Comparison of ENCODE assay signal across 1 cellular context in genomic region chr17:30954046-30954805, GRCh38.
TF ChIP-seq lines count a peak whose summit lies in the region.

No MANE protein-coding gene starts in this region.

TF ChIP-seq in K562, 482 proteins besides CTCF, POLR2A, EP300 and RAD21:
- TF ChIP-seq ZC3H4 (CRISPR knock-in tag; IDR thresholded peaks at IDR 0.05; ENCODE audit: borderline replicate concordance): no peak
- TF ChIP-seq ZNF41 (CRISPR knock-in tag; conservative IDR thresholded peaks at IDR 0.05): no peak
- no peak for TF ChIP-seq POU5F1 (IDR thresholded peaks at IDR 0.05; ENCODE audit: borderline replicate concordance, low read depth, low read length, partially characterized antibody)
- TF ChIP-seq, protein P1, sequence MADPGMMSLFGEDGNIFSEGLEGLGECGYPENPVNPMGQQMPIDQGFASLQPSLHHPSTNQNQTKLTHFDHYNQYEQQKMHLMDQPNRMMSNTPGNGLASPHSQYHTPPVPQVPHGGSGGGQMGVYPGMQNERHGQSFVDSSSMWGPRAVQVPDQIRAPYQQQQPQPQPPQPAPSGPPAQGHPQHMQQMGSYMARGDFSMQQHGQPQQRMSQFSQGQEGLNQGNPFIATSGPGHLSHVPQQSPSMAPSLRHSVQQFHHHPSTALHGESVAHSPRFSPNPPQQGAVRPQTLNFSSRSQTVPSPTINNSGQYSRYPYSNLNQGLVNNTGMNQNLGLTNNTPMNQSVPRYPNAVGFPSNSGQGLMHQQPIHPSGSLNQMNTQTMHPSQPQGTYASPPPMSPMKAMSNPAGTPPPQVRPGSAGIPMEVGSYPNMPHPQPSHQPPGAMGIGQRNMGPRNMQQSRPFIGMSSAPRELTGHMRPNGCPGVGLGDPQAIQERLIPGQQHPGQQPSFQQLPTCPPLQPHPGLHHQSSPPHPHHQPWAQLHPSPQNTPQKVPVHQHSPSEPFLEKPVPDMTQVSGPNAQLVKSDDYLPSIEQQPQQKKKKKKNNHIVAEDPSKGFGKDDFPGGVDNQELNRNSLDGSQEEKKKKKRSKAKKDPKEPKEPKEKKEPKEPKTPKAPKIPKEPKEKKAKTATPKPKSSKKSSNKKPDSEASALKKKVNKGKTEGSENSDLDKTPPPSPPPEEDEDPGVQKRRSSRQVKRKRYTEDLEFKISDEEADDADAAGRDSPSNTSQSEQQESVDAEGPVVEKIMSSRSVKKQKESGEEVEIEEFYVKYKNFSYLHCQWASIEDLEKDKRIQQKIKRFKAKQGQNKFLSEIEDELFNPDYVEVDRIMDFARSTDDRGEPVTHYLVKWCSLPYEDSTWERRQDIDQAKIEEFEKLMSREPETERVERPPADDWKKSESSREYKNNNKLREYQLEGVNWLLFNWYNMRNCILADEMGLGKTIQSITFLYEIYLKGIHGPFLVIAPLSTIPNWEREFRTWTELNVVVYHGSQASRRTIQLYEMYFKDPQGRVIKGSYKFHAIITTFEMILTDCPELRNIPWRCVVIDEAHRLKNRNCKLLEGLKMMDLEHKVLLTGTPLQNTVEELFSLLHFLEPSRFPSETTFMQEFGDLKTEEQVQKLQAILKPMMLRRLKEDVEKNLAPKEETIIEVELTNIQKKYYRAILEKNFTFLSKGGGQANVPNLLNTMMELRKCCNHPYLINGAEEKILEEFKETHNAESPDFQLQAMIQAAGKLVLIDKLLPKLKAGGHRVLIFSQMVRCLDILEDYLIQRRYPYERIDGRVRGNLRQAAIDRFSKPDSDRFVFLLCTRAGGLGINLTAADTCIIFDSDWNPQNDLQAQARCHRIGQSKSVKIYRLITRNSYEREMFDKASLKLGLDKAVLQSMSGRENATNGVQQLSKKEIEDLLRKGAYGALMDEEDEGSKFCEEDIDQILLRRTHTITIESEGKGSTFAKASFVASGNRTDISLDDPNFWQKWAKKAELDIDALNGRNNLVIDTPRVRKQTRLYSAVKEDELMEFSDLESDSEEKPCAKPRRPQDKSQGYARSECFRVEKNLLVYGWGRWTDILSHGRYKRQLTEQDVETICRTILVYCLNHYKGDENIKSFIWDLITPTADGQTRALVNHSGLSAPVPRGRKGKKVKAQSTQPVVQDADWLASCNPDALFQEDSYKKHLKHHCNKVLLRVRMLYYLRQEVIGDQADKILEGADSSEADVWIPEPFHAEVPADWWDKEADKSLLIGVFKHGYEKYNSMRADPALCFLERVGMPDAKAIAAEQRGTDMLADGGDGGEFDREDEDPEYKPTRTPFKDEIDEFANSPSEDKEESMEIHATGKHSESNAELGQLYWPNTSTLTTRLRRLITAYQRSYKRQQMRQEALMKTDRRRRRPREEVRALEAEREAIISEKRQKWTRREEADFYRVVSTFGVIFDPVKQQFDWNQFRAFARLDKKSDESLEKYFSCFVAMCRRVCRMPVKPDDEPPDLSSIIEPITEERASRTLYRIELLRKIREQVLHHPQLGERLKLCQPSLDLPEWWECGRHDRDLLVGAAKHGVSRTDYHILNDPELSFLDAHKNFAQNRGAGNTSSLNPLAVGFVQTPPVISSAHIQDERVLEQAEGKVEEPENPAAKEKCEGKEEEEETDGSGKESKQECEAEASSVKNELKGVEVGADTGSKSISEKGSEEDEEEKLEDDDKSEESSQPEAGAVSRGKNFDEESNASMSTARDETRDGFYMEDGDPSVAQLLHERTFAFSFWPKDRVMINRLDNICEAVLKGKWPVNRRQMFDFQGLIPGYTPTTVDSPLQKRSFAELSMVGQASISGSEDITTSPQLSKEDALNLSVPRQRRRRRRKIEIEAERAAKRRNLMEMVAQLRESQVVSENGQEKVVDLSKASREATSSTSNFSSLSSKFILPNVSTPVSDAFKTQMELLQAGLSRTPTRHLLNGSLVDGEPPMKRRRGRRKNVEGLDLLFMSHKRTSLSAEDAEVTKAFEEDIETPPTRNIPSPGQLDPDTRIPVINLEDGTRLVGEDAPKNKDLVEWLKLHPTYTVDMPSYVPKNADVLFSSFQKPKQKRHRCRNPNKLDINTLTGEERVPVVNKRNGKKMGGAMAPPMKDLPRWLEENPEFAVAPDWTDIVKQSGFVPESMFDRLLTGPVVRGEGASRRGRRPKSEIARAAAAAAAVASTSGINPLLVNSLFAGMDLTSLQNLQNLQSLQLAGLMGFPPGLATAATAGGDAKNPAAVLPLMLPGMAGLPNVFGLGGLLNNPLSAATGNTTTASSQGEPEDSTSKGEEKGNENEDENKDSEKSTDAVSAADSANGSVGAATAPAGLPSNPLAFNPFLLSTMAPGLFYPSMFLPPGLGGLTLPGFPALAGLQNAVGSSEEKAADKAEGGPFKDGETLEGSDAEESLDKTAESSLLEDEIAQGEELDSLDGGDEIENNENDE (IDR thresholded peaks at IDR 0.05; ENCODE audit: low read depth, low read length): no peak
- no peak for TF ChIP-seq FOXO4 (CRISPR knock-in tag; IDR thresholded peaks at IDR 0.05)
- TF ChIP-seq BCOR (IDR thresholded peaks at IDR 0.05): no peak
- TF ChIP-seq POLR2H (tag; IDR thresholded peaks at IDR 0.05; ENCODE audit: low read depth): no peak
- no peak for TF ChIP-seq CREB3 (tag; conservative IDR thresholded peaks at IDR 0.05; ENCODE audit: low read depth)
- TF ChIP-seq, protein P2, sequence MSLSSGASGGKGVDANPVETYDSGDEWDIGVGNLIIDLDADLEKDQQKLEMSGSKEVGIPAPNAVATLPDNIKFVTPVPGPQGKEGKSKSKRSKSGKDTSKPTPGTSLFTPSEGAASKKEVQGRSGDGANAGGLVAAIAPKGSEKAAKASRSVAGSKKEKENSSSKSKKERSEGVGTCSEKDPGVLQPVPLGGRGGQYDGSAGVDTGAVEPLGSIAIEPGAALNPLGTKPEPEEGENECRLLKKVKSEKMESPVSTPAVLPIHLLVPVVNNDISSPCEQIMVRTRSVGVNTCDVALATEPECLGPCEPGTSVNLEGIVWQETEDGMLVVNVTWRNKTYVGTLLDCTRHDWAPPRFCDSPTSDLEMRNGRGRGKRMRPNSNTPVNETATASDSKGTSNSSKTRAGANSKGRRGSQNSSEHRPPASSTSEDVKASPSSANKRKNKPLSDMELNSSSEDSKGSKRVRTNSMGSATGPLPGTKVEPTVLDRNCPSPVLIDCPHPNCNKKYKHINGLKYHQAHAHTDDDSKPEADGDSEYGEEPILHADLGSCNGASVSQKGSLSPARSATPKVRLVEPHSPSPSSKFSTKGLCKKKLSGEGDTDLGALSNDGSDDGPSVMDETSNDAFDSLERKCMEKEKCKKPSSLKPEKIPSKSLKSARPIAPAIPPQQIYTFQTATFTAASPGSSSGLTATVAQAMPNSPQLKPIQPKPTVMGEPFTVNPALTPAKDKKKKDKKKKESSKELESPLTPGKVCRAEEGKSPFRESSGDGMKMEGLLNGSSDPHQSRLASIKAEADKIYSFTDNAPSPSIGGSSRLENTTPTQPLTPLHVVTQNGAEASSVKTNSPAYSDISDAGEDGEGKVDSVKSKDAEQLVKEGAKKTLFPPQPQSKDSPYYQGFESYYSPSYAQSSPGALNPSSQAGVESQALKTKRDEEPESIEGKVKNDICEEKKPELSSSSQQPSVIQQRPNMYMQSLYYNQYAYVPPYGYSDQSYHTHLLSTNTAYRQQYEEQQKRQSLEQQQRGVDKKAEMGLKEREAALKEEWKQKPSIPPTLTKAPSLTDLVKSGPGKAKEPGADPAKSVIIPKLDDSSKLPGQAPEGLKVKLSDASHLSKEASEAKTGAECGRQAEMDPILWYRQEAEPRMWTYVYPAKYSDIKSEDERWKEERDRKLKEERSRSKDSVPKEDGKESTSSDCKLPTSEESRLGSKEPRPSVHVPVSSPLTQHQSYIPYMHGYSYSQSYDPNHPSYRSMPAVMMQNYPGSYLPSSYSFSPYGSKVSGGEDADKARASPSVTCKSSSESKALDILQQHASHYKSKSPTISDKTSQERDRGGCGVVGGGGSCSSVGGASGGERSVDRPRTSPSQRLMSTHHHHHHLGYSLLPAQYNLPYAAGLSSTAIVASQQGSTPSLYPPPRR (CRISPR knock-in tag; IDR thresholded peaks at IDR 0.05; ENCODE audit: borderline replicate concordance): no peak
- TF ChIP-seq ZNF431 (CRISPR knock-in tag; IDR thresholded peaks at IDR 0.05): no peak
- TF ChIP-seq, protein P3, sequence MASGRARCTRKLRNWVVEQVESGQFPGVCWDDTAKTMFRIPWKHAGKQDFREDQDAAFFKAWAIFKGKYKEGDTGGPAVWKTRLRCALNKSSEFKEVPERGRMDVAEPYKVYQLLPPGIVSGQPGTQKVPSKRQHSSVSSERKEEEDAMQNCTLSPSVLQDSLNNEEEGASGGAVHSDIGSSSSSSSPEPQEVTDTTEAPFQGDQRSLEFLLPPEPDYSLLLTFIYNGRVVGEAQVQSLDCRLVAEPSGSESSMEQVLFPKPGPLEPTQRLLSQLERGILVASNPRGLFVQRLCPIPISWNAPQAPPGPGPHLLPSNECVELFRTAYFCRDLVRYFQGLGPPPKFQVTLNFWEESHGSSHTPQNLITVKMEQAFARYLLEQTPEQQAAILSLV (tag; IDR thresholded peaks at IDR 0.05): no peak
- no peak for TF ChIP-seq FOXJ2 (tag; IDR thresholded peaks at IDR 0.05)
- TF ChIP-seq, protein P4, sequence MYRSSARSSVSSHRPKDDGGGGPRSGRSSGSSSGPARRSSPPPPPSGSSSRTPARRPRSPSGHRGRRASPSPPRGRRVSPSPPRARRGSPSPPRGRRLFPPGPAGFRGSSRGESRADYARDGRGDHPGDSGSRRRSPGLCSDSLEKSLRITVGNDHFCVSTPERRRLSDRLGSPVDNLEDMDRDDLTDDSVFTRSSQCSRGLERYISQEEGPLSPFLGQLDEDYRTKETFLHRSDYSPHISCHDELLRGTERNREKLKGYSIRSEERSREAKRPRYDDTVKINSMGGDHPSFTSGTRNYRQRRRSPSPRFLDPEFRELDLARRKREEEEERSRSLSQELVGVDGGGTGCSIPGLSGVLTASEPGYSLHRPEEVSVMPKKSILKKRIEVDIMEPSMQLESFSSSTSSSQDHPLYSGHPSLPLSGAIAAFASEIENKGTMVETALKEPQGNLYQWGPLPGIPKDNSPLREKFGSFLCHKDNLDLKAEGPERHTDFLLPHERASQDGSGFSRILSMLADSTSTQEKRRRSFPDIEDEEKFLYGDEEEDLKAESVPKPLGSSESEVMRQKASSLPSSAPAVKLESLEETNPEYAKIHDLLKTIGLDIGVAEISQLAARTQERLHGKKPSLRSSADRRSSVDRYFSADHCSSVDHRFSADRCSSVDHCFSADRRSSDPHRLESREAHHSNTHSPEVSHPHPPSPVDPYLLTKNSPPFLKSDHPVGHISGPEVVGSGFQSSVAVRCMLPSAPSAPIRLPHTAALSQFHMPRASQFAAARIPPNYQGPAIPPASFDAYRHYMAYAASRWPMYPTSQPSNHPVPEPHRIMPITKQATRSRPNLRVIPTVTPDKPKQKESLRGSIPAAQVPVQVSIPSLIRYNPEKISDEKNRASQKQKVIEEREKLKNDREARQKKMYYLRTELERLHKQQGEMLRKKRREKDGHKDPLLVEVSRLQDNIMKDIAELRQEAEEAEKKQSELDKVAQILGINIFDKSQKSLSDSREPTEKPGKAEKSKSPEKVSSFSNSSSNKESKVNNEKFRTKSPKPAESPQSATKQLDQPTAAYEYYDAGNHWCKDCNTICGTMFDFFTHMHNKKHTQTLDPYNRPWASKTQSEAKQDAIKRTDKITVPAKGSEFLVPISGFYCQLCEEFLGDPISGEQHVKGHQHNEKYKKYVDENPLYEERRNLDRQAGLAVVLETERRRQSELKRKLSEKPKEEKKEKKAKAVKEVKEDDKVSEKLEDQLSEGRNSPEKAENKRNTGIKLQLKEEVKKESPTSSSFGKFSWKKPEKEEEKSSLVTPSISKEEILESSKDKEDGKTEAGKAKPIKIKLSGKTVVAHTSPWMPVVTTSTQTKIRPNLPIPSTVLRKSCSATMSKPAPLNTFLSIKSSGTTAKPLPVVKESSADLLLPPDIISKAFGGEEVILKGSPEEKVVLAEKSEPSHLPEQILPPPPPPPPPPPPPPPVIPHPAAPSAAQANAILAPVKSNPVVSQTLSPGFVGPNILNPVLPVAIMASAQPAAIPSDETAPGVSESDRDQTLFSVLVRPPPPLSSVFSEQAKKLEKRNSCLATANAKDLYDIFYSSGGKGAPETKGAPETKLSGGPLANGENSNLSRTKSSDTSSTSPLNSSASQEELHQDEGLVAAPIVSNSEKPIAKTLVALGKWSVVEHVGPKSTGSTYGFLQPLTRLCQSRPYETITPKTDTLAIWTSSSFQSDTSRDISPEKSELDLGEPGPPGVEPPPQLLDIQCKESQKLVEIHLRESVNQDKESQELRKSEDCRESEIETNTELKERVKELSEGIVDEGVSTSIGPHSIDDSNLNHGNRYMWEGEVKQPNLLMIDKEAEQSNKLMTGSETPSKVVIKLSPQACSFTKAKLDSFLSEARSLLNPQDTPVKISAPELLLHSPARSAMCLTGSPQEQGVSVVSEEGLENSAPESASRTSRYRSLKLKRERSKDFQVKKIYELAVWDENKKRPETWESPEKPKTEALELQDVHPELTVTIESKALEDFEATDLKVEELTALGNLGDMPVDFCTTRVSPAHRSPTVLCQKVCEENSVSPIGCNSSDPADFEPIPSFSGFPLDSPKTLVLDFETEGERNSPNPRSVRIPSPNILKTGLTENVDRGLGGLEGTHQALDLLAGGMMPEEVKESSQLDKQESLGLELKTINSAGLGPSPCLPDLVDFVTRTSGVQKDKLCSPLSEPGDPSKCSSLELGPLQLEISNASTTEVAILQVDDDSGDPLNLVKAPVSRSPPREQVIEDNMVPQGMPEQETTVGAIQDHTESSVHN (IDR thresholded peaks at IDR 0.05; ENCODE audit: borderline replicate concordance in 1 of 2, low read depth in 1 of 2): no peak
- TF ChIP-seq ZNF280B (CRISPR knock-in tag; IDR thresholded peaks at IDR 0.05): no peak
- TF ChIP-seq, protein P5, sequence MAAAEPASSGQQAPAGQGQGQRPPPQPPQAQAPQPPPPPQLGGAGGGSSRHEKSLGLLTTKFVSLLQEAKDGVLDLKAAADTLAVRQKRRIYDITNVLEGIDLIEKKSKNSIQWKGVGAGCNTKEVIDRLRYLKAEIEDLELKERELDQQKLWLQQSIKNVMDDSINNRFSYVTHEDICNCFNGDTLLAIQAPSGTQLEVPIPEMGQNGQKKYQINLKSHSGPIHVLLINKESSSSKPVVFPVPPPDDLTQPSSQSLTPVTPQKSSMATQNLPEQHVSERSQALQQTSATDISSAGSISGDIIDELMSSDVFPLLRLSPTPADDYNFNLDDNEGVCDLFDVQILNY (CRISPR knock-in tag; IDR thresholded peaks at IDR 0.05): no peak
